ENCODE assay signal across 19 cellular contexts in the genomic region with DNA sequence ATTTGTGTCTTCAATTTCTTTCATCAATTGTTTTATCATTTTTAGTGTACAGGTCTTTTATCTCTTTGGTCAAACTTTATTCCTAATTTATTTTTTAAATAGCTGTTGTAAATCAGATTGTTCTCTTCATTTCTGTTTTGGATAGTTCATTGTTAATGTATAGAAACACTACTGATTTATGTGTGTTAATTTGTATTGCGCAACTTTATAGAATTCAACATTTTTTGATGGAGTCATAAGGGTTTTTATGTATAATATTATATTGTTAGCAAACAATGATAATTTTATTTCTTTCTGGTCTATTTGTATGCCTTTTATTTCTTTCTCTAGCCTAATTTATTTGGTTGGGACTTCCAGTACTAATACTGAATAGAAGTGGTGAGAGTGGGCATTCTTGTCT.
DNase-seq lines count a peak whose midpoint lies in the region; ATAC-seq, FAIRE-seq and TF ChIP-seq lines count a peak whose summit lies in the region.
"Had no signal": no experiment of that assay in that cellular context is flagged by ENCODE, and none has a peak within 500 bp of the region (broad histone marks: within the 10 kb centered on the region; RNA-seq: fewer than 3 reads in every experiment).

No MANE protein-coding gene starts in this region.

- CTCF ChIA-PET in IMR-90 (lab: Yijun Ruan, JAX) (no interaction called here), PC-3 (lab: Charles Lee) (no interaction called here)

- dilution Hi-C loops in IMR-90 (cut with HindIII; ENCODE audit: low sequenced_read_pairs, unreplicated experiment), result no loop called here

- no peak overlapping the region for H2BK5ac ChIP-seq in IMR-90 (ENCODE audit: low read depth, low read length, poor library complexity, severe bottlenecking)

- no peak overlapping the region for H2BK120ac ChIP-seq in IMR-90 (ENCODE audit: low read depth, low read length)

- no peaks in the 10 kb centered on the region for H3F3A ChIP-seq in PC-3 (ENCODE audit: low read length, unreplicated experiment)

- no peaks in the 10 kb centered on the region for H3K9me2 ChIP-seq in PC-3 (replicated peaks; ENCODE audit: low read length)

- H3K14ac ChIP-seq in IMR-90 (replicated peaks; ENCODE audit: low read depth, low read length), result no peak overlapping the region

- H3K27ac ChIP-seq in IMR-90 (ENCODE audit: insufficient read depth, low read length) (no peak overlapping the region), heart left ventricle (no peak overlapping the region), PC-3 (ENCODE audit: low read length) (no peak overlapping the region)

- FAIRE-seq in A204.1 (lab: Jason Lieb, UNC), result peak; percentile 72
- peak; percentile 36 for FAIRE-seq in TTC549 (lab: Jason Lieb, UNC)
- peak; percentile 55 for FAIRE-seq in frontal cortex (lab: Jason Lieb, UNC)
- FAIRE-seq: H54 had no signal

- intact Hi-C loops in IMR-90 (cut with micrococcal nuclease), result no loop called here
- intact Hi-C loops in heart left ventricle (cut with DNase I), result no loop called here
- intact Hi-C loops in PC-3 (cut with micrococcal nuclease), result no loop called here

- H3K9me3 ChIP-seq in IMR-90 (ENCODE audit: control insufficient read depth, insufficient read depth, low read length) (peaks cover 2% of the 10 kb centered on the region; the same call in 1 of the 2 replicates), heart left ventricle (peaks cover 0 to 22% (median 0%) of the 10 kb centered on the region in 12 donors), PC-3 (ENCODE audit: low read length) (peaks cover 4% of the 10 kb centered on the region; the same call in 1 of the 2 replicates)
- H3K9me3 ChIP-seq: HAP-1 had no signal

- H3K27me3 ChIP-seq in IMR-90 (ENCODE audit: control insufficient read depth, insufficient read depth, low read length) (no peaks in the 10 kb centered on the region), heart left ventricle (no peaks in the 10 kb centered on the region), PC-3 (ENCODE audit: low read length) (no peaks in the 10 kb centered on the region)

- H2AFZ ChIP-seq in IMR-90 (replicated peaks; ENCODE audit: low read length, poor library complexity) (no peak overlapping the region), PC-3 (ENCODE audit: low read length) (no peak overlapping the region)
- H2AFZ ChIP-seq: GM23338 had no signal

- no peaks in the 10 kb centered on the region for H4K20me1 ChIP-seq in IMR-90 (ENCODE audit: insufficient read depth, low read length)
- H4K20me1 ChIP-seq in PC-3 (ENCODE audit: low read length), result no peaks in the 10 kb centered on the region

- no peaks in the 10 kb centered on the region for H3K9me1 ChIP-seq in IMR-90 (ENCODE audit: insufficient read depth, low read length)

- H3K18ac ChIP-seq in IMR-90 (ENCODE audit: low read depth, low read length), result no peak overlapping the region

- H3K4me2 ChIP-seq in IMR-90 (ENCODE audit: low read depth, low read length), result no peak overlapping the region
- no peak overlapping the region for H3K4me2 ChIP-seq in PC-3 (ENCODE audit: low read length)
- H3K4me2 ChIP-seq: GM23338 had no signal

- H3K4me1 ChIP-seq in IMR-90 (ENCODE audit: control insufficient read depth, insufficient read depth, low read length) (no peaks in the 10 kb centered on the region), heart left ventricle (no peaks in the 10 kb centered on the region), PC-3 (ENCODE audit: insufficient read depth, low read length) (no peaks in the 10 kb centered on the region)
- H3K4me1 ChIP-seq: HAP-1 had no signal

- H3K79me2 ChIP-seq in PC-3 (ENCODE audit: low read length), result no peaks in the 10 kb centered on the region

- no peak overlapping the region for H2BK15ac ChIP-seq in IMR-90 (ENCODE audit: low read depth, low read length)

- no peak for ATAC-seq in IMR-90 (ENCODE audit: low read depth)
- no peak for ATAC-seq in heart left ventricle
- no peak for ATAC-seq in PC-3
- ATAC-seq: GM23338 had no signal

- TF ChIP-seq CTCF in IMR-90 (conservative IDR thresholded peaks at IDR 0.05; ENCODE audit: low read depth, low read length), result no peak
- TF ChIP-seq CTCF in heart left ventricle (IDR thresholded peaks at IDR 0.05), result no peak
- no peak for TF ChIP-seq CTCF in PC-3 (conservative IDR thresholded peaks at IDR 0.05; ENCODE audit: low read depth, low read length)

- H4K5ac ChIP-seq in IMR-90 (ENCODE audit: low read depth, low read length), result no peak overlapping the region

- H3K79me1 ChIP-seq in IMR-90 (ENCODE audit: low read depth in 1 of 2, low read length in 2 of 2), result no peaks in the 10 kb centered on the region

- no peak overlapping the region for H3K4ac ChIP-seq in IMR-90 (ENCODE audit: low read depth, low read length)

- BruUV-seq in IMR-90 (replicated peaks; lab: Mats Ljungman, UMichigan), result no TSS peak
- no TSS peak for BruUV-seq in PC-3 (replicated peaks; lab: Mats Ljungman, UMichigan)

- TF ChIP-seq RAD21 in IMR-90 (IDR thresholded peaks at IDR 0.05; ENCODE audit: low read length), result no peak

- no CpG with 5 or more reads among the region's 1 CpG for WGBS in IMR-90 (ENCODE audit: extremely low coverage in 2 of 2, insufficient read length in 1 of 2), 2 experiments
- WGBS in heart left ventricle, 4 donors, result 0 to 99% (median 45%) methylated on average over 1 of the region's 1 CpG

- no peak overlapping the region for H2AK5ac ChIP-seq in IMR-90 (ENCODE audit: low read depth, low read length)

- H3K4me3 ChIP-seq in IMR-90 (ENCODE audit: insufficient read depth, low read depth, low read length) (no peak overlapping the region), heart left ventricle (no peak overlapping the region), PC-3 (ENCODE audit: low read length) (no peak overlapping the region)
- H3K4me3 ChIP-seq: GM23338, HAP-1 had no signal

- no peak overlapping the region for H3K9ac ChIP-seq in IMR-90 (ENCODE audit: low read depth, low read length)
- H3K9ac ChIP-seq in PC-3 (ENCODE audit: low read length), result no peak overlapping the region

- H4K91ac ChIP-seq in IMR-90 (ENCODE audit: insufficient read depth, low read depth, low read length), result no peak overlapping the region

- DNase-seq in IMR-90 (no peak), frontal cortex (ENCODE audit: low spot score in 2 of 2) (no peak), HUDEP-2 (lab: John Stamatoyannopoulos, UW; ENCODE audit: unreplicated experiment in 76 of 76) (no peak), heart left ventricle (no peak), RPMI8226 (no peak), PC-3 (no peak)
- DNase-seq: 8988T; C1 segment of cervical spinal cord; Calu3; CD4-positive, alpha-beta memory T cell; COR-L47; DMS53; DMS79 treated with DMSO at 0.1 percent for 48 hours; HFFc6 had no signal

- H2AK9ac ChIP-seq in IMR-90 (replicated peaks; ENCODE audit: low read depth, low read length, poor library complexity), result no peak overlapping the region

- H3K36me3 ChIP-seq in IMR-90 (ENCODE audit: control insufficient read depth, insufficient read depth, low read length) (no peaks in the 10 kb centered on the region), heart left ventricle (peaks cover 0 to 3% (median 0%) of the 10 kb centered on the region in 9 donors), PC-3 (ENCODE audit: low read depth, low read length) (peaks cover 4% of the 10 kb centered on the region; the same call in 1 of the 2 replicates)
- H3K36me3 ChIP-seq: HAP-1 had no signal

- no peak overlapping the region for H4K8ac ChIP-seq in IMR-90 (ENCODE audit: low read depth in 2 of 2, low read length in 2 of 2)

- no peak overlapping the region for H3K23ac ChIP-seq in IMR-90 (ENCODE audit: low read depth, low read length)

- TF ChIP-seq POLR2A in IMR-90 (IDR thresholded peaks at IDR 0.05; ENCODE audit: low read depth, low read length), result no peak
- no peak for TF ChIP-seq POLR2A in heart left ventricle (IDR thresholded peaks at IDR 0.05)

- POLR2A ChIA-PET in IMR-90 (lab: Charles Lee; ENCODE audit: unreplicated experiment), result no interaction called here
- POLR2A ChIA-PET in PC-3 (lab: Charles Lee; ENCODE audit: unreplicated experiment), result no interaction called here

- no peak overlapping the region for H3K56ac ChIP-seq in IMR-90 (ENCODE audit: extremely low read depth, insufficient read depth, low read length)

- H2BK20ac ChIP-seq in IMR-90 (ENCODE audit: low read depth, low read length), result no peak overlapping the region

- in situ Hi-C loops in IMR-90 (cut with MboI; ENCODE audit: low sequenced_read_pairs), result no loop called here

TF ChIP-seq in IMR-90, 13 proteins besides CTCF, POLR2A, EP300 and RAD21:
- no peak for TF ChIP-seq MXI1 (IDR thresholded peaks at IDR 0.05; ENCODE audit: borderline replicate concordance, low read depth, low read length)
- peak; percentile 86 for TF ChIP-seq CEBPB (IDR thresholded peaks at IDR 0.05; ENCODE audit: low read depth, low read length)
